In genomic region chr5:43155394-43156096, GRCh38 we compare ENCODE assay signal across 16 cellular contexts. TPM values are rescaled to one million over a fixed set of nuclear protein-coding genes. Genes with fewer than 3 reads are reported as not detected.
"Had no signal": no experiment of that assay in that cellular context is flagged by ENCODE, and none has a peak within 500 bp of the region (broad histone marks: within the 10 kb centered on the region; RNA-seq: fewer than 3 reads in every experiment).

No MANE protein-coding gene starts in this region.

- H3K4me3 Mint-ChIP-seq: naive thymus-derived CD8-positive, alpha-beta T cell had no signal

- H3K9me3 ChIP-seq: esophagus squamous epithelium, mucosa of descending colon, psoas muscle, suprapubic skin, upper lobe of right lung had no signal

- H3K27me3 ChIP-seq: esophagus squamous epithelium, suprapubic skin, upper lobe of right lung had no signal

- H3K27ac ChIP-seq: esophagus squamous epithelium, psoas muscle, suprapubic skin, upper lobe of right lung had no signal

- DNase-seq: activated gamma-delta T cell treated with Interleukin-2 at 50 U/mL for 16 hours; activated T-cell treated with anti-CD3 and anti-CD28 coated beads, Interleukin-2, amount 50 U/mL, for 1 hour; esophagus squamous epithelium; foreskin fibroblast; glutamatergic neuron; left colon; mucosa of descending colon; naive thymus-derived CD8-positive, alpha-beta T cell; psoas muscle; stimulated activated CD4-positive, alpha-beta T cell treated with anti-CD3 and anti-CD28 coated beads, Interleukin-12 subunit alpha, Interleukin-12 subunit beta, amount 100 ng/mL, for 4 hours; stimulated activated naive CD4-positive, alpha-beta T cell treated with Interleukin-2 at 50 U/mL for 16 hours; T-helper 9 cell; upper lobe of right lung had no signal

- H3K36me3 ChIP-seq: upper lobe of right lung had no signal

- H3K27me3 Mint-ChIP-seq: naive thymus-derived CD8-positive, alpha-beta T cell had no signal

- H3K9me3 Mint-ChIP-seq: naive thymus-derived CD8-positive, alpha-beta T cell had no signal

- H3K4me1 ChIP-seq: suprapubic skin, upper lobe of right lung had no signal

- ATAC-seq: left colon; mucosa of descending colon; naive thymus-derived CD8-positive, alpha-beta T cell; upper lobe of right lung had no signal

- FAIRE-seq: astrocyte had no signal

- H3K4me3 ChIP-seq: esophagus squamous epithelium, mucosa of descending colon, psoas muscle, suprapubic skin, upper lobe of right lung had no signal

RNA-seq across cellular contexts. Expression of gene NIM1K, which starts 36.5 kb away (rescaled TPM):
- total RNA-seq: lung microvascular endothelial cell had no signal
- polyA plus RNA-seq: naive thymus-derived CD8-positive, alpha-beta T cell had no signal
